Comparison of ENCODE assay signal across 8 cellular contexts in the genomic region with DNA sequence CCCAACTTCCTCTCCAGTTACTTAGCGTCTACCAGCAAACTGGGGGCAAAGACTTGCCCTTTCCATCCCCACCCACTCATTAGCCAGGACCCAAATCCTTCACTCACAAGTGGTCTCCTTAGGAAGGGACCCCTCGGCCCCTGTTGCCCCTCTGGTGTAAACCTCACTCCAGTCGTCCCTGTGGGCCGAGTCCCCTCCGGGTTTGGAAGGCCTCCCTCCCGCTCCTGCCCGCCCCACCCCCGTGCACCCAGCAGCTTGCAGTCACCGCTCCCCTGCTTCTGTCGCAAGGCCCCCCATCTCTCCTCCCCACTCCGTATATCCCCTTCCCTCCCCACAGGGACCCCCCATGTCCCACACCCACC. TPM values are rescaled to one million over a fixed set of nuclear protein-coding genes. Genes with fewer than 3 reads are reported as not detected.
DNase-seq lines count a peak whose midpoint lies in the region; ATAC-seq, FAIRE-seq and TF ChIP-seq lines count a peak whose summit lies in the region.

No MANE protein-coding gene starts in this region.

- WGBS in A549 (ENCODE audit: missing lambda C conversion rate): 6% methylated on average over 3 of the region's 11 CpGs

- peak overlapping the region; percentile 95 to 97 for H3K27ac ChIP-seq in A549
- peak overlapping the region; percentile 88 for H3K27ac ChIP-seq in HL-60 (replicated peaks)

- H3K4me1 Mint-ChIP-seq in MCF 10A (ENCODE audit: insufficient read depth, unreplicated experiment): peaks cover 37% of the 10 kb centered on the region

- H3K36me3 Mint-ChIP-seq in MCF 10A (ENCODE audit: insufficient read depth, unreplicated experiment): no peaks in the 10 kb centered on the region

- H3K4me3 Mint-ChIP-seq in MCF 10A (ENCODE audit: unreplicated experiment): peak overlapping the region; percentile 88

- DNase-seq in A549 (ENCODE audit: low read depth in 1 of 2, low spot score in 1 of 2) (no peak), HL-60 (ENCODE audit: low read depth in 1 of 2, low spot score in 1 of 2) (peak in 1 of 2 experiments; percentile 39), MCF 10A (ENCODE audit: unreplicated experiment) (no peak), mucosa of descending colon (peak in 2 of 3 donors; percentile 32 to 65), dermis blood vessel endothelial cell (no peak), GM10248 (ENCODE audit: extremely low spot score) (no peak), head of caudate nucleus (no peak)

- ATAC-seq in A549 (no peak), mucosa of descending colon (no peak), HG03045 (IDR thresholded peaks at IDR 0.05; ENCODE audit: unreplicated experiment) (no peak)

- BruUV-seq in MCF 10A (replicated peaks; lab: Mats Ljungman, UMichigan): no TSS peak

- no peaks in the 10 kb centered on the region for H3K27me3 Mint-ChIP-seq in MCF 10A (ENCODE audit: insufficient read depth, unreplicated experiment)

- H3K4me3 ChIP-seq in A549 (peak overlapping the region; percentile 97), HL-60 (replicated peaks; ENCODE audit: insufficient read depth, low read length) (peak overlapping the region; percentile 89), mucosa of descending colon (peak overlapping the region; percentile 46)

- TF ChIP-seq CTCF in A549 (IDR thresholded peaks at IDR 0.05): no peak
- no peak for TF ChIP-seq CTCF in HL-60 (IDR thresholded peaks at IDR 0.05; ENCODE audit: insufficient read depth, low read length)
- TF ChIP-seq CTCF in MCF 10A (IDR thresholded peaks at IDR 0.05; ENCODE audit: unreplicated experiment): no peak
- no peak for TF ChIP-seq CTCF in mucosa of descending colon (IDR thresholded peaks at IDR 0.05)
- no peak for TF ChIP-seq CTCF in GM10248 (IDR thresholded peaks at IDR 0.05; ENCODE audit: control extremely low read depth, extremely low read depth, low read depth, missing control alignments)

- POLR2A ChIA-PET in A549 (lab: Yijun Ruan, JAX): interaction anchor here (0.6 to 1.2 kb wide), 2 partner anchors 10 to 55 kb away, joined by 3 to 6 read pairs; no protein-coding TSS in a partner anchor
- POLR2A ChIA-PET in MCF 10A (lab: Yijun Ruan, JAX): interaction anchor here (1.1 to 4.9 kb wide), 5 partner anchors 11 to 88 kb away, joined by 3 to 52 read pairs (median 5); no protein-coding TSS in a partner anchor
- POLR2A ChIA-PET in GM10248 (lab: Yijun Ruan, JAX): no interaction called here

- H3K9me3 ChIP-seq in A549 (no peaks in the 10 kb centered on the region), mucosa of descending colon (no peaks in the 10 kb centered on the region)

- CTCF ChIA-PET in A549 (lab: Yijun Ruan, JAX): interaction anchor here (2.2 to 2.6 kb wide), 3 partner anchors 17 to 87 kb away, joined by 14 to 22 read pairs (median 17); no protein-coding TSS in a partner anchor
- CTCF ChIA-PET in MCF 10A (lab: Yijun Ruan, JAX): interaction anchor here (0.6 to 1.3 kb wide), 2 partner anchors 87 to 1650 kb away, joined by 3 read pairs; no protein-coding TSS in a partner anchor
- CTCF ChIA-PET in GM10248 (lab: Yijun Ruan, JAX): interaction anchor here (1.4 to 3.3 kb wide), 2 partner anchors 21 to 87 kb away, joined by 5 to 18 read pairs; no protein-coding TSS in a partner anchor

- H3K4me2 ChIP-seq in A549: peak overlapping the region; percentile 99

- TF ChIP-seq EP300 in A549 (IDR thresholded peaks at IDR 0.05): no peak

- no peak for TF ChIP-seq RAD21 in A549 (conservative IDR thresholded peaks at IDR 0.05 in 1 of 2, IDR thresholded peaks at IDR 0.05 in 1 of 2)

- H3K27ac Mint-ChIP-seq in MCF 10A (ENCODE audit: low read depth, unreplicated experiment): peak overlapping the region; percentile 96

- H3K36me3 ChIP-seq in mucosa of descending colon (ENCODE audit: low read depth): no peaks in the 10 kb centered on the region

- H3K9me3 Mint-ChIP-seq in MCF 10A (ENCODE audit: unreplicated experiment): no peaks in the 10 kb centered on the region

- intact Hi-C loops in MCF 10A (cut with micrococcal nuclease): no loop called here
- intact Hi-C loops in mucosa of descending colon (cut with DNase I, micrococcal nuclease): loop anchor here (5.0 kb wide), 2 partner anchors 74 to 89 kb away; no protein-coding TSS in a partner anchor
- intact Hi-C loops in head of caudate nucleus (cut with DNase I): no loop called here

- TF ChIP-seq POLR2A in A549 (IDR thresholded peaks at IDR 0.05; ENCODE audit: low read length): no peak

- no peak for FAIRE-seq in A549 (lab: Jason Lieb, UNC)

- peaks cover 2% of the 10 kb centered on the region for H3K27me3 ChIP-seq in HL-60 (ENCODE audit: insufficient read depth, poor library complexity, severe bottlenecking)

- H3K4me1 ChIP-seq in A549 (peaks cover 67% of the 10 kb centered on the region), mucosa of descending colon (ENCODE audit: low read depth) (peaks cover 43% of the 10 kb centered on the region)

TF ChIP-seq in A549, 52 proteins besides CTCF, POLR2A, EP300 and RAD21:
- TF ChIP-seq NFE2L2 (conservative IDR thresholded peaks at IDR 0.05; ENCODE audit: low read length) (no peak), HOXB13 (CRISPR knock-in tag; IDR thresholded peaks at IDR 0.05; ENCODE audit: low read depth) (no peak), ZC3H11A (IDR thresholded peaks at IDR 0.05) (no peak), RFX5 (IDR thresholded peaks at IDR 0.05) (no peak), EHMT2 (IDR thresholded peaks at IDR 0.05; ENCODE audit: low read depth) (no peak), HOXB5 (CRISPR knock-in tag; IDR thresholded peaks at IDR 0.05) (no peak), FOSL2 (IDR thresholded peaks at IDR 0.05) (no peak), FOSL2 (CRISPR knock-in tag; IDR thresholded peaks at IDR 0.05) (no peak), ZNF302 (CRISPR knock-in tag; IDR thresholded peaks at IDR 0.05) (no peak), CEBPB (IDR thresholded peaks at IDR 0.05) (no peak), MAFK (IDR thresholded peaks at IDR 0.05; ENCODE audit: partially characterized antibody) (no peak), EHF (CRISPR knock-in tag; IDR thresholded peaks at IDR 0.05) (no peak), PHF8 (IDR thresholded peaks at IDR 0.05; ENCODE audit: borderline replicate concordance, low read depth) (no peak), ESRRA (IDR thresholded peaks at IDR 0.05; ENCODE audit: borderline replicate concordance, low read length) (no peak), FOSB (CRISPR knock-in tag; IDR thresholded peaks at IDR 0.05) (no peak), CBX2 (IDR thresholded peaks at IDR 0.05; ENCODE audit: borderline replicate concordance, low read depth) (no peak), TFCP2L1 (CRISPR knock-in tag; IDR thresholded peaks at IDR 0.05) (no peak)

RNA-seq across cellular contexts. Expression of gene EFHD2, which starts 1.2 kb away (rescaled TPM):
- 26.5 and 33.1 TPM in 2 replicates for polyA plus RNA-seq in A549 (2011; rRNA removed)
- 138 and 184 TPM in 2 replicates for polyA plus RNA-seq in A549 (2012; cell fraction: cytosol; rRNA removed)
- 145 and 165 TPM in 2 replicates for polyA plus RNA-seq in A549 (2012; cell fraction: nucleus; rRNA removed)
- 96.2 to 127 TPM (median 108 TPM) in 3 replicates for polyA plus RNA-seq in A549 (2017; fragmentation: RNase III; extraction: RNeasy Plus Mini Kit Qiagen cat#74134 plus additional on column Dnase treatment)
- 10.8 and 19.0 TPM in 2 replicates for polyA minus RNA-seq in A549 (2011; rRNA and poly(A)+ RNA removed)
- 45.1 and 48.5 TPM in 2 replicates for total RNA-seq in MCF 10A (2022)
- 100 to 1,000 TPM in 2 of 3 donors, 10 to 100 TPM in 1; 89.5 to 197 (median 154) TPM for total RNA-seq in mucosa of descending colon
- 54.1 and 66.8 TPM in 2 replicates for total RNA-seq in dermis blood vessel endothelial cell

RNA-seq across cellular contexts. Expression of gene CTRC, which starts 27.4 kb away (rescaled TPM):
- polyA plus RNA-seq in A549 (2011; rRNA removed) (0.14 and 0.52 TPM in 2 replicates), A549 (2017; fragmentation: RNase III; extraction: RNeasy Plus Mini Kit Qiagen cat#74134 plus additional on column Dnase treatment) (0.14 to 0.25 TPM (median 0.18 TPM) in 3 replicates)
- 0.03 TPM in 2 replicates for polyA plus RNA-seq in A549 (2012; cell fraction: cytosol; rRNA removed)
- 1.5 and 2.2 TPM in 2 replicates for polyA plus RNA-seq in A549 (2012; cell fraction: nucleus; rRNA removed)
- 0.04 TPM in 1 of 2 replicates, not detected in the other for polyA minus RNA-seq in A549 (2011; rRNA and poly(A)+ RNA removed)
- total RNA-seq in MCF 10A (2022) (not detected in 2 replicates), mucosa of descending colon (not detected), dermis blood vessel endothelial cell (not detected in 2 replicates)

RNA-seq across cellular contexts. Expression of gene CELA2A, which starts 45.7 kb away (rescaled TPM):
- polyA plus RNA-seq in A549 (2011; rRNA removed) (not detected in 2 replicates), A549 (2017; fragmentation: RNase III; extraction: RNeasy Plus Mini Kit Qiagen cat#74134 plus additional on column Dnase treatment) (not detected in 3 replicates)
- not detected in 2 replicates for polyA plus RNA-seq in A549 (2012; cell fraction: cytosol; rRNA removed)
- polyA plus RNA-seq in A549 (2012; cell fraction: nucleus; rRNA removed): not detected in 2 replicates
- polyA minus RNA-seq in A549 (2011; rRNA and poly(A)+ RNA removed): not detected in 2 replicates
- total RNA-seq in MCF 10A (2022) (not detected in 2 replicates), mucosa of descending colon (not detected), dermis blood vessel endothelial cell (not detected in 2 replicates)

Comparison
In these comparisons a context has a peak if more than half of its experiments do, and no peak if none do; other contexts are left out.
1. DNase-seq: peak in mucosa of descending colon (2 of 3); none in A549 (0 of 2), MCF 10A (single experiment), dermis blood vessel endothelial cell (single experiment), GM10248 (single experiment) and head of caudate nucleus (0 of 42).
2. H3K4me3 ChIP-seq: peak in every context shown above with its lines; median percentile 97 in A549; 89 in HL-60; 46 in mucosa of descending colon.
3. intact Hi-C loops: an anchor here in mucosa of descending colon (5.0 kb wide); none called in MCF 10A and head of caudate nucleus.